Comparison of ENCODE assay signal across 2 cellular contexts in the genomic region with DNA sequence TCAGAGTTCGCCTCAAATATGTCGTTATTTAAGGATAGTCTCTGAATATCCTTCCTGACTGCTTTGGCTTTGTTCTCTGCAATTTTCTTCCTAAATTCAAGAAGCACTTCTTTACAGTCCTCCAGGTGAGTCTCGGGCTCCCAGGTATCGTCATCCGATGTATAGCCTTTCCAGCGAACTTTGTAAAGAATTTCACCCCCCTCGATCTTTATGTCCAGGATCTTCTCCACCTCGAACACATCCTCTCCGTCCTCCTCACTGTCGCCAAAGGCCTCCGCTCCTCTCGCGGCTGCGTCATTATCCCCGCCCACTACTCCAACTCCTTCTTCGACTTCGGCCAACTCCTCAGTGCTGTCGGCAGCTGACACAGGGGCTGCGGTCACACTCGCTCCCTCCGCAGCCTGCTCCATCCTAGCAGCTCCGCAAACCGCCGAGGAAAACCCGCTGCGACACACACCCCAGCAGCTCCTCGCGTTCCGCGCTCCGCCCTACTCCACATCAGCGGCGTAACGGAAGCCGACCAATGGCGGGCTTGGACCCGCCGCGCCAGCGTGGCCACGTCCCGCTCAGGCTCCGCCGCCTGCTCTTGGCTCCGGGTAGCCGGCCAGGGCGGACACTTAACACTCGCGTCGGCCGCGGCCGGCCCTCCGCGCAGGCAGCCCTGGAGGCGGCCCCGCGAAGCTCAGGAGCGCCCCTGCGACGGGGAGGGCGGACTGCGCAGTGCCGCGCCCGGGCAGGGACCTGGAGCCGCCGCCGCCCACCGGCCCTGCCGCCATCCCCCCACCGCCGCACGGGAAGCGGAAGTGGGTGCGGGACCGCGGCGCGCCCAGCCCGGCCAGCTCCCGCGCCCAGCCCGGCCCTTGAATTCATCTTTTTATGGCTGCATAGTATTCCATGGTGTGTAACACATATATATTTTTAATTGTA.
TF ChIP-seq lines count a peak whose summit lies in the region.

No MANE protein-coding gene starts in this region.

TF ChIP-seq in HEK293, 187 proteins besides CTCF, POLR2A, EP300 and RAD21 (continued from another document and continues in another):
- TF ChIP-seq ZFP37 (tag by site-specific recombination; IDR thresholded peaks at IDR 0.05) (no peak), ZNF221 (tag by site-specific recombination; IDR thresholded peaks at IDR 0.05; ENCODE audit: borderline replicate concordance) (no peak), SP7 (tag by site-specific recombination; IDR thresholded peaks at IDR 0.05) (no peak), ZNF146 (tag by site-specific recombination; IDR thresholded peaks at IDR 0.05) (0 out of 2 replicates have a peak, but pooled peaks have one; percentile 6), ZNF776 (tag by site-specific recombination; IDR thresholded peaks at IDR 0.05; ENCODE audit: borderline replicate concordance) (no peak), ZBTB49 (tag by site-specific recombination; IDR thresholded peaks at IDR 0.05; ENCODE audit: low read depth) (no peak), ZNF239 (tag by site-specific recombination; IDR thresholded peaks at IDR 0.05) (no peak), ZNF660 (tag by site-specific recombination; IDR thresholded peaks at IDR 0.05) (no peak), SP3 (tag by site-specific recombination; IDR thresholded peaks at IDR 0.05) (peak; percentile 43; the same call in 1 of the 2 replicates), ELK4 (IDR thresholded peaks at IDR 0.05; ENCODE audit: borderline replicate concordance, low read depth, low read length) (no peak), ZNF223 (tag by site-specific recombination; IDR thresholded peaks at IDR 0.05) (no peak), ZFHX2 (tag by site-specific recombination; conservative IDR thresholded peaks at IDR 0.05) (no peak), REPIN1 (tag by site-specific recombination; IDR thresholded peaks at IDR 0.05; ENCODE audit: low read depth) (no peak), SCRT2 (tag by site-specific recombination; IDR thresholded peaks at IDR 0.05) (no peak), ZNF510 (tag by site-specific recombination; IDR thresholded peaks at IDR 0.05; ENCODE audit: insufficient replicate concordance) (no peak), ZEB2 (tag by site-specific recombination; IDR thresholded peaks at IDR 0.05) (no peak), ZBTB6 (tag by site-specific recombination; IDR thresholded peaks at IDR 0.05) (peak; percentile 62), ZBTB8A (tag by site-specific recombination; IDR thresholded peaks at IDR 0.05) (peak; percentile 32; the same call in 1 of the 2 replicates), ZNF701 (tag by site-specific recombination; IDR thresholded peaks at IDR 0.05) (no peak), ZNF747 (tag by site-specific recombination; IDR thresholded peaks at IDR 0.05) (no peak), EGR2 (tag by site-specific recombination; IDR thresholded peaks at IDR 0.05; ENCODE audit: low read depth) (no peak), ZNF324 (tag by site-specific recombination; IDR thresholded peaks at IDR 0.05) (no peak), PRDM1 (tag by site-specific recombination; IDR thresholded peaks at IDR 0.05) (no peak)
- TF ChIP-seq, protein P1, sequence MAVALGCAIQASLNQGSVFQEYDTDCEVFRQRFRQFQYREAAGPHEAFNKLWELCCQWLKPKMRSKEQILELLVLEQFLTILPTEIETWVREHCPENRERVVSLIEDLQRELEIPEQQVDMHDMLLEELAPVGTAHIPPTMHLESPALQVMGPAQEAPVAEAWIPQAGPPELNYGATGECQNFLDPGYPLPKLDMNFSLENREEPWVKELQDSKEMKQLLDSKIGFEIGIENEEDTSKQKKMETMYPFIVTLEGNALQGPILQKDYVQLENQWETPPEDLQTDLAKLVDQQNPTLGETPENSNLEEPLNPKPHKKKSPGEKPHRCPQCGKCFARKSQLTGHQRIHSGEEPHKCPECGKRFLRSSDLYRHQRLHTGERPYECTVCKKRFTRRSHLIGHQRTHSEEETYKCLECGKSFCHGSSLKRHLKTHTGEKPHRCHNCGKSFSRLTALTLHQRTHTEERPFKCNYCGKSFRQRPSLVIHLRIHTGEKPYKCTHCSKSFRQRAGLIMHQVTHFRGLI (tag by site-specific recombination; IDR thresholded peaks at IDR 0.05) = peak; percentile 76; the same call in 1 of the 2 replicates

TF ChIP-seq in neural cell, 6 proteins besides CTCF, POLR2A, EP300 and RAD21 (continued from another document):
- TF ChIP-seq REST (IDR thresholded peaks at IDR 0.05; ENCODE audit: borderline replicate concordance) (no peak), EZH2 (IDR thresholded peaks at IDR 0.05; ENCODE audit: borderline replicate concordance, insufficient read depth, low read length, poor library complexity, severe bottlenecking) (no peak), TAF1 (IDR thresholded peaks at IDR 0.05; ENCODE audit: low read depth) (no peak), MXI1 (conservative IDR thresholded peaks at IDR 0.05; ENCODE audit: poor library complexity, severe bottlenecking) (no peak)
